ENCODE assay signal across 8 cellular contexts in the genomic region with DNA sequence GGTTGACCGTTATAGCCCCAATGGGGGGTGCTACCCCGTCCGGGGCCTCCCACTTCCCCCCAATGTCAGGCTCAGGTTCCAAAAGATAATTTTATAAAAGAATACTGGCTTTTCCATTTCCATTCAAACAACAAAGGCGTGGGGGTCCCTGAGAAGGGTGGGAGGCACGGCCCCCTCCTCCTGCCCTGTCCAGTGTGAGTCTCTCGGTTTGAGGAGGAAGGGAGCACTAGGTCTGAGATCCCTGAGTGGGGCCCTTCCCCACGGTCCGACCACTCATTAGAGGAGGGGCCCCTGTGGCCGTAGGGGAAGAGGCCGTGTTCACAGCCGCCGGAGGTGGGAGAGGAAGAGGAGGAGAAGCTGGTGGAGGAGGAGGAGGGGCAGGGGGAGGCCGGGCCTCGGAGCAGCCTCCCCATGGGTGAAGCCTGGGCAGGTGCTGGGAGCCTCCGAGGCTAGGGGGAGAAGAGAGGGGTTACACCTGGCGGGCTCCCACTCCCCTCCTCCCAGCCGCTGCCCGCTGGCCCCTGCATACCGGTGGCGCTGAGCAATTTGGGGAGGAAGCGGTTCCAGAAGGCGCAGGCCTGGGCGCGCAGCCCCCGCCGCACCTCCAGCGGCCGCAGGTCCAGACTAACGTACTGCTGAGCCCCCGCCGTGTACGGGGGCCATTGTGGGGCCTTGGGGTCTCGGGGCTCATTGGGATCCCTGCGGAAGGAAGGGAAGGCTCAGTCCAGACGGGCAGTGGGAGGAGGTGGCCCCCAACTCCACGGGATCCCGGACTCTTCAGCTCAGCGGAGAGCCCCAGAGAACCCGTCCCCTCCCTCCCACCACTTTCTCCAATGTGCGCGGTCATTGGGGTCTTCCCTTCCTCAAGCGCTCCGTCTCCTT. TPM values are rescaled to one million over a fixed set of nuclear protein-coding genes. Genes with fewer than 3 reads are reported as not detected.
A peak's percentile ranks its signal among the peaks of the same experiment; 100 is the strongest.
DNase-seq lines count a peak whose midpoint lies in the region; ATAC-seq, FAIRE-seq and TF ChIP-seq lines count a peak whose summit lies in the region.

No MANE protein-coding gene starts in this region.

- H3K4me3 Mint-ChIP-seq in activated CD4-positive, alpha-beta T cell treated with anti-CD3 and anti-CD28 coated beads for 36 hours = peak overlapping the region; percentile 77
- H3K4me3 Mint-ChIP-seq in activated naive CD8-positive, alpha-beta T cell treated with anti-CD3 and anti-CD28 coated beads, Interleukin-2, amount 10 ng/mL, durations not matched to agents 7 days and 5 days = peak overlapping the region; percentile 85

- intact Hi-C loops in activated CD4-positive, alpha-beta T cell treated with anti-CD3 and anti-CD28 coated beads for 36 hours (cut with DNase I, micrococcal nuclease) = no loop called here
- intact Hi-C loops in kidney (cut with DNase I) (no loop called here), aorta (cut with DNase I) (loop anchor here in 1 of 2 donors (5.0 to 10.0 kb wide), 2 partner anchors 186 to 274 kb away; a partner anchor contains a TSS)

- no peaks in the 10 kb centered on the region for H3K27me3 ChIP-seq in aorta (ENCODE audit: control insufficient read depth in 1 of 2, insufficient read depth in 2 of 2, low read length in 1 of 2)

- 24 to 25% methylated on average over 38 to 43 of the region's 43 CpGs for WGBS in aorta, 2 donors

- peak overlapping the region; percentile 89 to 95 for H3K27ac ChIP-seq in kidney (ENCODE audit: low read depth in 2 of 2, low read length in 2 of 2)
- peak overlapping the region; percentile 74 for H3K27ac ChIP-seq in temporal lobe (ENCODE audit: low read depth, low read length)
- no peak overlapping the region for H3K27ac ChIP-seq in aorta (ENCODE audit: low read depth in 1 of 2, low read length in 2 of 2)

- H3K27ac Mint-ChIP-seq in activated CD4-positive, alpha-beta T cell treated with anti-CD3 and anti-CD28 coated beads for 36 hours = no peak overlapping the region
- H3K27ac Mint-ChIP-seq in activated naive CD8-positive, alpha-beta T cell treated with anti-CD3 and anti-CD28 coated beads, Interleukin-2, amount 10 ng/mL, durations not matched to agents 7 days and 5 days = peak overlapping the region; percentile 69

- CTCF ChIA-PET in activated CD4-positive, alpha-beta T cell treated with anti-CD3 and anti-CD28 coated beads for 36 hours (lab: Charles Lee) = interaction anchor here (0.6 to 1.4 kb wide), 2 partner anchors 90 to 104 kb away, joined by 3 to 6 read pairs; no protein-coding TSS in a partner anchor

- H3K9me3 Mint-ChIP-seq in activated CD4-positive, alpha-beta T cell treated with anti-CD3 and anti-CD28 coated beads for 36 hours (ENCODE audit: low read depth) = no peaks in the 10 kb centered on the region
- H3K9me3 Mint-ChIP-seq in activated naive CD8-positive, alpha-beta T cell treated with anti-CD3 and anti-CD28 coated beads, Interleukin-2, amount 10 ng/mL, durations not matched to agents 7 days and 5 days = no peaks in the 10 kb centered on the region

- peaks cover 20 to 29% of the 10 kb centered on the region in 2 donors for H3K36me3 ChIP-seq in kidney (ENCODE audit: control insufficient read depth in 1 of 2, insufficient read depth in 2 of 2, low read length in 2 of 2)
- peaks cover 0 to 9% of the 10 kb centered on the region in 2 donors for H3K36me3 ChIP-seq in aorta (ENCODE audit: control insufficient read depth in 1 of 2, insufficient read depth in 2 of 2, low read length in 1 of 2)

- H3K9me3 ChIP-seq in kidney (ENCODE audit: control insufficient read depth in 1 of 2, low read length in 2 of 2) (no peaks in the 10 kb centered on the region), aorta (ENCODE audit: control insufficient read depth, low read length) (no peaks in the 10 kb centered on the region)

- peaks cover 29% of the 10 kb centered on the region for H3K36me3 Mint-ChIP-seq in activated CD4-positive, alpha-beta T cell treated with anti-CD3 and anti-CD28 coated beads for 36 hours (ENCODE audit: low read depth)
- H3K36me3 Mint-ChIP-seq in activated naive CD8-positive, alpha-beta T cell treated with anti-CD3 and anti-CD28 coated beads, Interleukin-2, amount 10 ng/mL, durations not matched to agents 7 days and 5 days = peaks cover 18% of the 10 kb centered on the region

- H3K4me3 ChIP-seq in kidney (ENCODE audit: low read length in 2 of 2) = peak overlapping the region; percentile 71 to 72
- H3K4me3 ChIP-seq in aorta (ENCODE audit: low read length in 2 of 2) = no peak overlapping the region

- FAIRE-seq in kidney (lab: Jason Lieb, UNC) = no peak

- peak; percentile 25 for DNase-seq in activated CD4-positive, alpha-beta T cell treated with anti-CD3 and anti-CD28 coated beads for 36 hours
- no peak for DNase-seq in activated CD4-positive, alpha-beta T cell treated with anti-CD3 and anti-CD28 coated beads, Interleukin-2, amount 50 U/mL, for 4 hours
- no peak for DNase-seq in activated naive CD8-positive, alpha-beta T cell treated with anti-CD3 and anti-CD28 coated beads, Interleukin-2, amount 10 ng/mL, durations not matched to agents 7 days and 5 days
- DNase-seq in kidney (peak; percentile 86), aorta (no peak), COLO829 (ENCODE audit: low spot score) (no peak)

- H3K9ac ChIP-seq in kidney (ENCODE audit: low read length in 2 of 2) = peak overlapping the region in 1 of 2 donors; percentile 67

- H3K4me1 Mint-ChIP-seq in activated CD4-positive, alpha-beta T cell treated with anti-CD3 and anti-CD28 coated beads for 36 hours = peaks cover 37% of the 10 kb centered on the region
- H3K4me1 Mint-ChIP-seq in activated naive CD8-positive, alpha-beta T cell treated with anti-CD3 and anti-CD28 coated beads, Interleukin-2, amount 10 ng/mL, durations not matched to agents 7 days and 5 days = peaks cover 36% of the 10 kb centered on the region

- H3K27me3 Mint-ChIP-seq in activated CD4-positive, alpha-beta T cell treated with anti-CD3 and anti-CD28 coated beads for 36 hours = peaks cover 15% of the 10 kb centered on the region
- H3K27me3 Mint-ChIP-seq in activated naive CD8-positive, alpha-beta T cell treated with anti-CD3 and anti-CD28 coated beads, Interleukin-2, amount 10 ng/mL, durations not matched to agents 7 days and 5 days = peaks cover 24% of the 10 kb centered on the region

- TF ChIP-seq CTCF in kidney (IDR thresholded peaks at IDR 0.05; ENCODE audit: borderline replicate concordance, extremely low read depth, insufficient read depth) = no peak

- peaks cover 4 to 18% of the 10 kb centered on the region in 2 donors for H3K4me1 ChIP-seq in kidney (ENCODE audit: control insufficient read depth in 1 of 2, insufficient read depth in 1 of 2, low read depth in 1 of 2, low read length in 2 of 2)
- H3K4me1 ChIP-seq in aorta (ENCODE audit: control insufficient read depth in 1 of 2, insufficient read depth in 2 of 2, low read length in 2 of 2) = no peaks in the 10 kb centered on the region

- POLR2A ChIA-PET in activated CD4-positive, alpha-beta T cell treated with anti-CD3 and anti-CD28 coated beads for 36 hours (lab: Charles Lee) = interaction anchor here (0.6 to 5.6 kb wide), 10 partner anchors 15 to 264 kb away, joined by 3 to 73 read pairs (median 4); a partner anchor contains a TSS
- POLR2A ChIA-PET in activated naive CD8-positive, alpha-beta T cell treated with anti-CD3 and anti-CD28 coated beads, Interleukin-2, amount 10 ng/mL, durations not matched to agents 7 days and 5 days (lab: Charles Lee) = interaction anchor here (0.6 to 6.3 kb wide), 6 partner anchors 15 to 364 kb away, joined by 3 to 176 read pairs (median 4); a partner anchor contains a TSS

- no peak for ATAC-seq in activated CD4-positive, alpha-beta T cell treated with anti-CD3 and anti-CD28 coated beads for 36 hours
- ATAC-seq in activated naive CD8-positive, alpha-beta T cell treated with anti-CD3 and anti-CD28 coated beads, Interleukin-2, amount 10 ng/mL, durations not matched to agents 7 days and 5 days (ENCODE audit: low read depth) = no peak
- ATAC-seq in aorta (ENCODE audit: low FRiP score) = no peak
- no peak for ATAC-seq in HG03571 (IDR thresholded peaks at IDR 0.05; ENCODE audit: unreplicated experiment)

RNA-seq across cellular contexts. Expression of a gene that starts 1.4 kb away (rescaled TPM):
- total RNA-seq in activated CD4-positive, alpha-beta T cell treated with anti-CD3 and anti-CD28 coated beads for 36 hours = 1 to 10 TPM; 1.5 to 1.7 TPM
- total RNA-seq in activated naive CD8-positive, alpha-beta T cell treated with anti-CD3 and anti-CD28 coated beads, Interleukin-2, amount 10 ng/mL, durations not matched to agents 7 days and 5 days = 1 to 10 TPM; 3.0 to 4.7 TPM
- total RNA-seq in kidney = 3.4 TPM
- 3.8 TPM for polyA plus RNA-seq in kidney (ENCODE audit: insufficient read depth, low read depth, low replicate concordance)
- 2.2 TPM for total RNA-seq in temporal lobe
- 1 to 10 TPM; 2.0 to 2.6 TPM for total RNA-seq in aorta
- 1 to 10 TPM; 1.5 to 2.0 TPM for polyA plus RNA-seq in aorta

RNA-seq across cellular contexts. Expression of a gene that starts 4.8 kb away (rescaled TPM):
- under 1 TPM in 1 of 2 experiments, not detected in 1; 0.09 TPM for total RNA-seq in activated CD4-positive, alpha-beta T cell treated with anti-CD3 and anti-CD28 coated beads for 36 hours
- under 1 TPM in 1 of 2 experiments, not detected in 1; 0.34 TPM for total RNA-seq in activated naive CD8-positive, alpha-beta T cell treated with anti-CD3 and anti-CD28 coated beads, Interleukin-2, amount 10 ng/mL, durations not matched to agents 7 days and 5 days
- total RNA-seq in kidney (3.6 TPM), temporal lobe (16.7 TPM), aorta (1 to 10 TPM; 2.0 to 2.6 TPM)
- polyA plus RNA-seq in kidney (ENCODE audit: insufficient read depth, low read depth, low replicate concordance) (1.6 TPM), aorta (1 to 10 TPM; 1.0 to 1.1 TPM)

RNA-seq across cellular contexts. Expression of a gene that starts 16.0 kb away (rescaled TPM):
- 100 to 1,000 TPM; 253 to 260 TPM for total RNA-seq in activated CD4-positive, alpha-beta T cell treated with anti-CD3 and anti-CD28 coated beads for 36 hours
- 100 to 1,000 TPM; 251 to 255 TPM for total RNA-seq in activated naive CD8-positive, alpha-beta T cell treated with anti-CD3 and anti-CD28 coated beads, Interleukin-2, amount 10 ng/mL, durations not matched to agents 7 days and 5 days
- 127 TPM for total RNA-seq in kidney
- 58.2 TPM for polyA plus RNA-seq in kidney (ENCODE audit: insufficient read depth, low read depth, low replicate concordance)
- total RNA-seq in temporal lobe = 30.7 TPM
- 100 to 1,000 TPM in 1 of 2 donors, 10 to 100 TPM in 1; 95.5 to 118 TPM for total RNA-seq in aorta
- polyA plus RNA-seq in aorta = 100 to 1,000 TPM in 1 of 2 donors, 10 to 100 TPM in 1; 22.2 to 151 TPM

RNA-seq across cellular contexts. Expression of a gene that starts 23.7 kb away (rescaled TPM):
- 10 to 100 TPM; 22.2 to 31.1 TPM for total RNA-seq in activated CD4-positive, alpha-beta T cell treated with anti-CD3 and anti-CD28 coated beads for 36 hours
- 10 to 100 TPM; 25.6 to 28.0 TPM for total RNA-seq in activated naive CD8-positive, alpha-beta T cell treated with anti-CD3 and anti-CD28 coated beads, Interleukin-2, amount 10 ng/mL, durations not matched to agents 7 days and 5 days
- 74.4 TPM for total RNA-seq in kidney
- polyA plus RNA-seq in kidney (ENCODE audit: insufficient read depth, low read depth, low replicate concordance) = 92.6 TPM
- 3.2 TPM for total RNA-seq in temporal lobe
- total RNA-seq in aorta = 10 to 100 TPM; 77.3 to 80.3 TPM
- 100 to 1,000 TPM in 1 of 2 donors, 10 to 100 TPM in 1; 39.3 to 136 TPM for polyA plus RNA-seq in aorta

RNA-seq across cellular contexts. Expression of a gene that starts 38.4 kb away (rescaled TPM):
- total RNA-seq in activated CD4-positive, alpha-beta T cell treated with anti-CD3 and anti-CD28 coated beads for 36 hours = 10 to 100 TPM; 13.6 to 15.6 TPM
- total RNA-seq in activated naive CD8-positive, alpha-beta T cell treated with anti-CD3 and anti-CD28 coated beads, Interleukin-2, amount 10 ng/mL, durations not matched to agents 7 days and 5 days = 10 to 100 TPM; 39.0 to 41.2 TPM
- total RNA-seq in kidney = 29.9 TPM
- 19.7 TPM for polyA plus RNA-seq in kidney (ENCODE audit: insufficient read depth, low read depth, low replicate concordance)
- total RNA-seq in temporal lobe = 17.0 TPM
- 10 to 100 TPM; 20.3 to 34.3 TPM for total RNA-seq in aorta
- polyA plus RNA-seq in aorta = 10 to 100 TPM in 1 of 2 donors, 1 to 10 TPM in 1; 8.5 to 43.9 TPM

Comparison
In these comparisons a context has a peak if more than half of its experiments do, and no peak if none do; other contexts are left out.
1. DNase-seq: peak in activated CD4-positive, alpha-beta T cell treated with anti-CD3 and anti-CD28 coated beads for 36 hours (single experiment) and kidney (single experiment); none in activated CD4-positive, alpha-beta T cell treated with anti-CD3 and anti-CD28 coated beads, Interleukin-2, amount 50 U/mL, for 4 hours (0 of 2), activated naive CD8-positive, alpha-beta T cell treated with anti-CD3 and anti-CD28 coated beads, Interleukin-2, amount 10 ng/mL, durations not matched to agents 7 days and 5 days (single experiment), aorta (0 of 2) and COLO829 (single experiment).
2. H3K27ac ChIP-seq: peak in kidney (2 of 2) and temporal lobe (single experiment); none in aorta (0 of 2).
3. H3K4me3 ChIP-seq: peak in kidney (2 of 2); none in aorta (0 of 2).